1 cellular context compared by ENCODE assay signal in the genomic region with DNA sequence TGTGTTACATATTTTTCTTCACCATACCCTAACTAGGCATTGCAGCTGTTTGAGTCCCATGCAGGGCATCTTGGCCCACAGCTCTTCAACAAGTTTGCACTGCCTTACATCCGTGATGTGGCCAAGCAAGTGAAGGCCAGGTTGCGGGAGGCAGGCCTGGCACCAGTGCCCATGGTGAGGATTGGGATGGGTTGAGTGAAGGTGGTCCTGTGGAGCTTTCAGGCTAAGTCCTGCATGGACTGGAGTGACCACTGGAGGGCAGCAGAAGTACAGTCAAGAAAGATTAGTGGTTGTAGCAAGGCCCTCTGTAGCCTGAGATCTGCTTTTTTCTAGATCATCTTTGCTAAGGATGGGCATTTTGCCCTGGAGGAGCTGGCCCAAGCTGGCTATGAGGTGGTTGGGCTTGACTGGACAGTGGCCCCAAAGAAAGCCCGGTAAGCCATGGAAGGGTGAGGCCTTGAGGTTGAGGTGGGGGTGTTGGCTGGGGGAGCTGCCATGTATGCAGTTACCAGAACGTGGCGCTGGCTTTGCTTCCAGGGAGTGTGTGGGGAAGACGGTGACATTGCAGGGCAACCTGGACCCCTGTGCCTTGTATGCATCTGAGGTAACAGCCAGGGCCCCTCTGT.
A peak's percentile ranks its signal among the peaks of the same experiment; 100 is the strongest.
TF ChIP-seq lines count a peak whose summit lies in the region.

No MANE protein-coding gene starts in this region.

TF ChIP-seq in K562, 482 proteins besides CTCF, POLR2A, EP300 and RAD21 (continued from another document and continues in another):
- TF ChIP-seq ZBTB40 (IDR thresholded peaks at IDR 0.05) (no peak), ZBTB40 (CRISPR knock-in tag; IDR thresholded peaks at IDR 0.05) (no peak), NONO (IDR thresholded peaks at IDR 0.05; ENCODE audit: low read depth in 2 of 2, low read length in 1 of 2) (no peak; a peak in 1 of 4 replicates), ZKSCAN3 (CRISPR knock-in tag; IDR thresholded peaks at IDR 0.05) (no peak), ZFP91 (CRISPR knock-in tag; IDR thresholded peaks at IDR 0.05) (no peak; the same call in 1 of the 2 replicates), LEF1 (IDR thresholded peaks at IDR 0.05) (no peak), PML (IDR thresholded peaks at IDR 0.05; ENCODE audit: low read length) (no peak), RUNX1 (IDR thresholded peaks at IDR 0.05; ENCODE audit: low read depth) (no peak), MYNN (IDR thresholded peaks at IDR 0.05) (peak; percentile 55), MYNN (CRISPR knock-in tag; IDR thresholded peaks at IDR 0.05) (no peak), SAFB (IDR thresholded peaks at IDR 0.05; ENCODE audit: borderline replicate concordance, low read depth, low read length) (no peak), DNMT1 (IDR thresholded peaks at IDR 0.05) (no peak), ZNF444 (CRISPR knock-in tag; IDR thresholded peaks at IDR 0.05) (no peak), TOE1 (IDR thresholded peaks at IDR 0.05; ENCODE audit: borderline replicate concordance) (no peak), TOE1 (CRISPR knock-in tag; IDR thresholded peaks at IDR 0.05; ENCODE audit: borderline replicate concordance, low read depth) (no peak), CC2D1A (IDR thresholded peaks at IDR 0.05) (peak; percentile 91), TCFL5 (CRISPR knock-in tag; conservative IDR thresholded peaks at IDR 0.05) (no peak), GATAD2B (IDR thresholded peaks at IDR 0.05; ENCODE audit: borderline replicate concordance) (no peak), ZBTB49 (CRISPR knock-in tag; IDR thresholded peaks at IDR 0.05; ENCODE audit: borderline replicate concordance) (no peak), SRSF9 (IDR thresholded peaks at IDR 0.05; ENCODE audit: borderline replicate concordance, low read depth, low read length) (no peak), KDM1A (IDR thresholded peaks at IDR 0.05) (no peak), RBM34 (IDR thresholded peaks at IDR 0.05; ENCODE audit: borderline replicate concordance, insufficient read depth, low read length) (no peak), RHOXF2B (CRISPR knock-in tag; conservative IDR thresholded peaks at IDR 0.05) (no peak), SREBF2 (CRISPR knock-in tag; IDR thresholded peaks at IDR 0.05) (no peak), SREBF1 (IDR thresholded peaks at IDR 0.05; ENCODE audit: borderline replicate concordance, low read depth, low read length) (0 out of 2 replicates have a peak, but pooled peaks have one; percentile 30), ZFP1 (CRISPR knock-in tag; IDR thresholded peaks at IDR 0.05) (no peak), BMI1 (IDR thresholded peaks at IDR 0.05; ENCODE audit: low read length) (no peak), ZNF589 (CRISPR knock-in tag; IDR thresholded peaks at IDR 0.05; ENCODE audit: low read depth) (no peak)
- TF ChIP-seq, protein P1, sequence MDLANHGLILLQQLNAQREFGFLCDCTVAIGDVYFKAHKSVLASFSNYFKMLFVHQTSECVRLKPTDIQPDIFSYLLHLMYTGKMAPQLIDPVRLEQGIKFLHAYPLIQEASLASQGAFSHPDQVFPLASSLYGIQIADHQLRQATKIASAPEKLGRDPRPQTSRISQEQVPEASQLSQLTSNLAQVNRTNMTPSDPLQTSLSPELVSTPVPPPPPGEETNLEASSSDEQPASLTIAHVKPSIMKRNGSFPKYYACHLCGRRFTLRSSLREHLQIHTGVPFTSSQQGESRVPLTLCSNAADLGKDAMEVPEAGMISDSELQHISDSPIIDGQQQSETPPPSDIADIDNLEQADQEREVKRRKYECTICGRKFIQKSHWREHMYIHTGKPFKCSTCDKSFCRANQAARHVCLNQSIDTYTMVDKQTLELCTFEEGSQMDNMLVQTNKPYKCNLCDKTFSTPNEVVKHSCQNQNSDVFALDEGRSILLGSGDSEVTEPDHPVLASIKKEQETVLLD (IDR thresholded peaks at IDR 0.05), result no peak
- TF ChIP-seq, protein P2, sequence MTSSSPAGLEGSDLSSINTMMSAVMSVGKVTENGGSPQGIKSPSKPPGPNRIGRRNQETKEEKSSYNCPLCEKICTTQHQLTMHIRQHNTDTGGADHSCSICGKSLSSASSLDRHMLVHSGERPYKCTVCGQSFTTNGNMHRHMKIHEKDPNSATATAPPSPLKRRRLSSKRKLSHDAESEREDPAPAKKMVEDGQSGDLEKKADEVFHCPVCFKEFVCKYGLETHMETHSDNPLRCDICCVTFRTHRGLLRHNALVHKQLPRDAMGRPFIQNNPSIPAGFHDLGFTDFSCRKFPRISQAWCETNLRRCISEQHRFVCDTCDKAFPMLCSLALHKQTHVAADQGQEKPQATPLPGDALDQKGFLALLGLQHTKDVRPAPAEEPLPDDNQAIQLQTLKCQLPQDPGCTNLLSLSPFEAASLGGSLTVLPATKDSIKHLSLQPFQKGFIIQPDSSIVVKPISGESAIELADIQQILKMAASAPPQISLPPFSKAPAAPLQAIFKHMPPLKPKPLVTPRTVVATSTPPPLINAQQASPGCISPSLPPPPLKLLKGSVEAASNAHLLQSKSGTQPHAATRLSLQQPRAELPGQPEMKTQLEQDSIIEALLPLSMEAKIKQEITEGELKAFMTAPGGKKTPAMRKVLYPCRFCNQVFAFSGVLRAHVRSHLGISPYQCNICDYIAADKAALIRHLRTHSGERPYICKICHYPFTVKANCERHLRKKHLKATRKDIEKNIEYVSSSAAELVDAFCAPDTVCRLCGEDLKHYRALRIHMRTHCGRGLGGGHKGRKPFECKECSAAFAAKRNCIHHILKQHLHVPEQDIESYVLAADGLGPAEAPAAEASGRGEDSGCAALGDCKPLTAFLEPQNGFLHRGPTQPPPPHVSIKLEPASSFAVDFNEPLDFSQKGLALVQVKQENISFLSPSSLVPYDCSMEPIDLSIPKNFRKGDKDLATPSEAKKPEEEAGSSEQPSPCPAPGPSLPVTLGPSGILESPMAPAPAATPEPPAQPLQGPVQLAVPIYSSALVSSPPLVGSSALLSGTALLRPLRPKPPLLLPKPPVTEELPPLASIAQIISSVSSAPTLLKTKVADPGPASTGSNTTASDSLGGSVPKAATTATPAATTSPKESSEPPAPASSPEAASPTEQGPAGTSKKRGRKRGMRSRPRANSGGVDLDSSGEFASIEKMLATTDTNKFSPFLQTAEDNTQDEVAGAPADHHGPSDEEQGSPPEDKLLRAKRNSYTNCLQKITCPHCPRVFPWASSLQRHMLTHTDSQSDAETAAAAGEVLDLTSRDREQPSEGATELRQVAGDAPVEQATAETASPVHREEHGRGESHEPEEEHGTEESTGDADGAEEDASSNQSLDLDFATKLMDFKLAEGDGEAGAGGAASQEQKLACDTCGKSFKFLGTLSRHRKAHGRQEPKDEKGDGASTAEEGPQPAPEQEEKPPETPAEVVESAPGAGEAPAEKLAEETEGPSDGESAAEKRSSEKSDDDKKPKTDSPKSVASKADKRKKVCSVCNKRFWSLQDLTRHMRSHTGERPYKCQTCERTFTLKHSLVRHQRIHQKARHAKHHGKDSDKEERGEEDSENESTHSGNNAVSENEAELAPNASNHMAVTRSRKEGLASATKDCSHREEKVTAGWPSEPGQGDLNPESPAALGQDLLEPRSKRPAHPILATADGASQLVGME (CRISPR knock-in tag; IDR thresholded peaks at IDR 0.05), result no peak
- TF ChIP-seq, protein P3, sequence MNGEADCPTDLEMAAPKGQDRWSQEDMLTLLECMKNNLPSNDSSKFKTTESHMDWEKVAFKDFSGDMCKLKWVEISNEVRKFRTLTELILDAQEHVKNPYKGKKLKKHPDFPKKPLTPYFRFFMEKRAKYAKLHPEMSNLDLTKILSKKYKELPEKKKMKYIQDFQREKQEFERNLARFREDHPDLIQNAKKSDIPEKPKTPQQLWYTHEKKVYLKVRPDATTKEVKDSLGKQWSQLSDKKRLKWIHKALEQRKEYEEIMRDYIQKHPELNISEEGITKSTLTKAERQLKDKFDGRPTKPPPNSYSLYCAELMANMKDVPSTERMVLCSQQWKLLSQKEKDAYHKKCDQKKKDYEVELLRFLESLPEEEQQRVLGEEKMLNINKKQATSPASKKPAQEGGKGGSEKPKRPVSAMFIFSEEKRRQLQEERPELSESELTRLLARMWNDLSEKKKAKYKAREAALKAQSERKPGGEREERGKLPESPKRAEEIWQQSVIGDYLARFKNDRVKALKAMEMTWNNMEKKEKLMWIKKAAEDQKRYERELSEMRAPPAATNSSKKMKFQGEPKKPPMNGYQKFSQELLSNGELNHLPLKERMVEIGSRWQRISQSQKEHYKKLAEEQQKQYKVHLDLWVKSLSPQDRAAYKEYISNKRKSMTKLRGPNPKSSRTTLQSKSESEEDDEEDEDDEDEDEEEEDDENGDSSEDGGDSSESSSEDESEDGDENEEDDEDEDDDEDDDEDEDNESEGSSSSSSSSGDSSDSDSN (IDR thresholded peaks at IDR 0.05; ENCODE audit: borderline replicate concordance in 1 of 2, low read depth in 2 of 2, low read length in 2 of 2), result no peak
